Comparison of ENCODE assay signal across 19 cellular contexts in genomic region chr5:172844577-172844838, GRCh38.
"Had no signal": no experiment of that assay in that cellular context is flagged by ENCODE, and none has a peak within 500 bp of the region (broad histone marks: within the 10 kb centered on the region; RNA-seq: fewer than 3 reads in every experiment).

No MANE protein-coding gene starts in this region.

- H3K4me3 Mint-ChIP-seq: activated CD4-positive, alpha-beta T cell treated with anti-CD3 and anti-CD28 coated beads, Interleukin-2, amount 10 ng/mL, durations not matched to agents 24 days and 14 days; activated CD8-positive, alpha-beta T cell treated with anti-CD3 and anti-CD28 coated beads for 36 hours; activated naive CD8-positive, alpha-beta T cell treated with anti-CD3 and anti-CD28 coated beads for 36 hours; activated T-helper 17 cell treated with anti-CD3 and anti-CD28 coated beads, Interleukin-2, amount 50 U/mL, for 72 hours; neural crest cell had no signal

- H3K4me3 ChIP-seq: body of pancreas, psoas muscle, skin epidermis, thoracic aorta, upper lobe of left lung had no signal

- H3K27me3 ChIP-seq: body of pancreas, upper lobe of left lung had no signal

- H3K9me3 ChIP-seq: body of pancreas, psoas muscle, thoracic aorta, upper lobe of left lung had no signal

- H3K27ac ChIP-seq: body of pancreas, psoas muscle, skin epidermis, thoracic aorta had no signal

- H3K27ac Mint-ChIP-seq: activated CD4-positive, alpha-beta T cell treated with anti-CD3 and anti-CD28 coated beads, Interleukin-2, amount 10 ng/mL, durations not matched to agents 24 days and 14 days; activated CD8-positive, alpha-beta T cell treated with anti-CD3 and anti-CD28 coated beads for 36 hours; activated naive CD8-positive, alpha-beta T cell treated with anti-CD3 and anti-CD28 coated beads for 36 hours; activated T-helper 17 cell treated with anti-CD3 and anti-CD28 coated beads, Interleukin-2, amount 50 U/mL, for 72 hours had no signal

- H3K9me3 Mint-ChIP-seq: activated CD4-positive, alpha-beta T cell treated with anti-CD3 and anti-CD28 coated beads, Interleukin-2, amount 10 ng/mL, durations not matched to agents 24 days and 14 days; activated CD8-positive, alpha-beta T cell treated with anti-CD3 and anti-CD28 coated beads for 36 hours; activated naive CD8-positive, alpha-beta T cell treated with anti-CD3 and anti-CD28 coated beads for 36 hours; activated T-helper 17 cell treated with anti-CD3 and anti-CD28 coated beads, Interleukin-2, amount 50 U/mL, for 72 hours; neural crest cell had no signal

- H3K27me3 Mint-ChIP-seq: activated CD4-positive, alpha-beta T cell treated with anti-CD3 and anti-CD28 coated beads, Interleukin-2, amount 10 ng/mL, durations not matched to agents 24 days and 14 days; activated CD8-positive, alpha-beta T cell treated with anti-CD3 and anti-CD28 coated beads for 36 hours; activated naive CD8-positive, alpha-beta T cell treated with anti-CD3 and anti-CD28 coated beads for 36 hours; activated T-helper 17 cell treated with anti-CD3 and anti-CD28 coated beads, Interleukin-2, amount 50 U/mL, for 72 hours had no signal

- DNase-seq: activated CD4-positive, alpha-beta T cell treated with anti-CD3 and anti-CD28 coated beads, Interleukin-2, amount 10 ng/mL, durations not matched to agents 24 days and 14 days; activated CD8-positive, alpha-beta T cell treated with anti-CD3 and anti-CD28 coated beads for 36 hours; activated naive CD4-positive, alpha-beta T cell; activated naive CD8-positive, alpha-beta T cell treated with anti-CD3 and anti-CD28 coated beads for 36 hours; activated T-cell treated with anti-CD3 and anti-CD28 coated beads, Interleukin-2, amount 50 U/mL, for 1 hour; body of pancreas; hippocampal formation; mammary epithelial cell; psoas muscle; right cardiac atrium; stimulated activated CD4-positive, alpha-beta T cell treated with anti-CD3 and anti-CD28 coated beads, Interleukin-15, amount 100 ng/mL, for 24 hours; stimulated activated CD4-positive, alpha-beta T cell treated with anti-CD3 and anti-CD28 coated beads, Interleukin-2, amount 100 ng/mL, for 48 hours; T1000; upper lobe of left lung had no signal

- ATAC-seq: activated CD8-positive, alpha-beta T cell treated with anti-CD3 and anti-CD28 coated beads for 36 hours; activated T-helper 17 cell treated with anti-CD3 and anti-CD28 coated beads, Interleukin-2, amount 50 U/mL, for 72 hours; body of pancreas; left lobe of liver; psoas muscle; right cardiac atrium had no signal
